ENCODE assay signal across 8 cellular contexts in genomic region chr3:180594631-180595348, GRCh38. TPM values are rescaled to one million over a fixed set of nuclear protein-coding genes. Genes with fewer than 3 reads are reported as not detected.
A peak's percentile ranks its signal among the peaks of the same experiment; 100 is the strongest.
DNase-seq lines count a peak whose midpoint lies in the region; ATAC-seq and TF ChIP-seq lines count a peak whose summit lies in the region.

No MANE protein-coding gene starts in this region.

- H3K9me3 Mint-ChIP-seq in naive thymus-derived CD8-positive, alpha-beta T cell, result peaks cover 0 to 3% (median 0%) of the 10 kb centered on the region in 9 donors

- no peaks in the 10 kb centered on the region for H3F3A ChIP-seq in MM.1S (ENCODE audit: insufficient read depth, low read length)

- H4K20me1 ChIP-seq in MM.1S (ENCODE audit: insufficient read depth, low read length), result no peaks in the 10 kb centered on the region

- no peak overlapping the region for H3K4me3 Mint-ChIP-seq in naive thymus-derived CD8-positive, alpha-beta T cell

- no peak overlapping the region for H3K4me2 ChIP-seq in MM.1S (ENCODE audit: low read depth, low read length)

- no peak overlapping the region for H3K4me3 ChIP-seq in MM.1S (ENCODE audit: low read length)
- H3K4me3 ChIP-seq in kidney epithelial cell (ENCODE audit: low read depth, low read length), result no peak overlapping the region

- no peak overlapping the region for H3K27ac ChIP-seq in MM.1S (ENCODE audit: low read length)

- peaks cover 23 to 69% (median 51%) of the 10 kb centered on the region in 5 donors for H3K27me3 Mint-ChIP-seq in naive thymus-derived CD8-positive, alpha-beta T cell

- no peaks in the 10 kb centered on the region for H3K4me1 Mint-ChIP-seq in naive thymus-derived CD8-positive, alpha-beta T cell

- H3K36me3 ChIP-seq in MM.1S (replicated peaks; ENCODE audit: insufficient read depth, low read length), result no peaks in the 10 kb centered on the region
- H3K36me3 ChIP-seq in kidney epithelial cell (ENCODE audit: control insufficient read depth, insufficient read depth, low read length), result no peaks in the 10 kb centered on the region

- no peaks in the 10 kb centered on the region; the same call in 1 of the 2 replicates for H3K4me1 ChIP-seq in MM.1S (ENCODE audit: low read length)

- H3K9me2 ChIP-seq in MM.1S (replicated peaks; ENCODE audit: insufficient read depth, low read length), result no peaks in the 10 kb centered on the region

- peak; percentile 56 for DNase-seq in DMS53 (lab: John Stamatoyannopoulos, UW)
- peak; percentile 44 for DNase-seq in MM.1S
- DNase-seq in SHP77 treated with DMSO at 0.1 percent for 48 hours (lab: John Stamatoyannopoulos, UW), result peak; percentile 61
- DNase-seq in kidney epithelial cell (ENCODE audit: low read depth), result no peak
- no peak for DNase-seq in cerebellum (ENCODE audit: low spot score)
- no peak for DNase-seq in naive thymus-derived CD8-positive, alpha-beta T cell
- DNase-seq in activated CD4-positive, CD25-positive, alpha-beta regulatory T cell treated with anti-CD3 and anti-CD28 coated beads, Interleukin-2, amount 50 U/mL, for 72 hours, result no peak

- no peak overlapping the region for H3K27ac Mint-ChIP-seq in naive thymus-derived CD8-positive, alpha-beta T cell

- TF ChIP-seq CTCF in MM.1S (IDR thresholded peaks at IDR 0.05; ENCODE audit: low read length), result peak; percentile 75
- peak; percentile 41 for TF ChIP-seq CTCF in kidney epithelial cell (IDR thresholded peaks at IDR 0.05; ENCODE audit: insufficient read depth, low read length, poor library complexity, severe bottlenecking)

- POLR2A ChIA-PET in naive thymus-derived CD8-positive, alpha-beta T cell (lab: Charles Lee), result no interaction called here

- H3K79me2 ChIP-seq in MM.1S (ENCODE audit: low read length), result no peaks in the 10 kb centered on the region

- peaks cover 0 to 5% (median 2%) of the 10 kb centered on the region in 3 donors for H3K36me3 Mint-ChIP-seq in naive thymus-derived CD8-positive, alpha-beta T cell

- H3K9me3 ChIP-seq in MM.1S (replicated peaks; ENCODE audit: insufficient read depth, low read length), result no peaks in the 10 kb centered on the region

- no peak overlapping the region for H2AFZ ChIP-seq in MM.1S (ENCODE audit: low read length)

- peak; percentile 71 for ATAC-seq in GM21423 (IDR thresholded peaks at IDR 0.05; ENCODE audit: unreplicated experiment)
- no peak for ATAC-seq in naive thymus-derived CD8-positive, alpha-beta T cell

- H3K9ac ChIP-seq in MM.1S (ENCODE audit: low read length), result no peak overlapping the region

- H3K27me3 ChIP-seq in MM.1S (replicated peaks; ENCODE audit: insufficient read depth, low read length) (no peaks in the 10 kb centered on the region), kidney epithelial cell (ENCODE audit: control insufficient read depth, insufficient read depth, low read length) (no peaks in the 10 kb centered on the region)

RNA-seq across cellular contexts. Expression of gene TTC14, which starts 7.2 kb away (rescaled TPM):
- total RNA-seq in kidney epithelial cell (19.7 and 25.5 TPM in 2 replicates), cerebellum (64.4 TPM)
- total RNA-seq in naive thymus-derived CD8-positive, alpha-beta T cell, result 100 to 1,000 TPM; 182 to 184 TPM
- polyA plus RNA-seq in naive thymus-derived CD8-positive, alpha-beta T cell, result 10 to 100 TPM; 13.7 to 26.7 (median 21.4) TPM

Comparison
In these comparisons a context has a peak if more than half of its experiments do, and no peak if none do; other contexts are left out.
1. DNase-seq: peak in DMS53 (single experiment), MM.1S (single experiment) and SHP77 treated with DMSO at 0.1 percent for 48 hours (single experiment); none in kidney epithelial cell (single experiment), cerebellum (single experiment), naive thymus-derived CD8-positive, alpha-beta T cell (0 of 10) and activated CD4-positive, CD25-positive, alpha-beta regulatory T cell treated with anti-CD3 and anti-CD28 coated beads, Interleukin-2, amount 50 U/mL, for 72 hours (single experiment).